In genomic region chr5:148834689-148835088, GRCh38 we compare ENCODE assay signal across 15 cellular contexts. TPM values are rescaled to one million over a fixed set of nuclear protein-coding genes. Genes with fewer than 3 reads are reported as not detected.
A peak's percentile ranks its signal among the peaks of the same experiment; 100 is the strongest.
DNase-seq lines count a peak whose midpoint lies in the region; ATAC-seq and TF ChIP-seq lines count a peak whose summit lies in the region.
"Had no signal": no experiment of that assay in that cellular context is flagged by ENCODE, and none has a peak within 500 bp of the region (broad histone marks: within the 10 kb centered on the region; RNA-seq: fewer than 3 reads in every experiment).

No MANE protein-coding gene starts in this region.

- H2AFZ ChIP-seq in mammary epithelial cell (ENCODE audit: low read depth, low read length) (no peak overlapping the region), OCI-LY7 (ENCODE audit: low read length) (peak overlapping the region; percentile 71)

- peak overlapping the region; percentile 43 for H3K27ac Mint-ChIP-seq in MCF 10A (ENCODE audit: low read depth, unreplicated experiment)
- H3K27ac Mint-ChIP-seq in stimulated activated naive B cell treated with anti-CD40 and anti-IgM and Interleukin-4, amounts not matched to agents 10 μg/mL and 1 μg/mL and 100 μg/mL, for 72 hours = peak overlapping the region; percentile 78
- H3K27ac Mint-ChIP-seq in Calu3 (ENCODE audit: unreplicated experiment) = no peak overlapping the region

- peaks cover 21% of the 10 kb centered on the region for H3K4me1 ChIP-seq in mammary epithelial cell (ENCODE audit: insufficient read depth, low read length)
- H3K4me1 ChIP-seq in OCI-LY7 (ENCODE audit: insufficient read depth, low read length, poor library complexity, severe bottlenecking) = peaks cover 76% of the 10 kb centered on the region
- H3K4me1 ChIP-seq in right lobe of liver = peaks cover 0 to 37% (median 7%) of the 10 kb centered on the region in 4 donors
- H3K4me1 ChIP-seq: SJCRH30 had no signal

- H3K4me3 ChIP-seq in mammary epithelial cell (replicated peaks in 1 of 3; ENCODE audit: insufficient read depth in 1 of 3, low read depth in 2 of 3, low read length in 3 of 3) = no peak overlapping the region
- peak overlapping the region; percentile 52 for H3K4me3 ChIP-seq in OCI-LY7 (ENCODE audit: low read depth, low read length, poor library complexity, severe bottlenecking)
- H3K4me3 ChIP-seq in right lobe of liver = no peak overlapping the region
- H3K4me3 ChIP-seq: SJCRH30, tibial nerve had no signal

- H3K79me2 ChIP-seq in mammary epithelial cell (ENCODE audit: insufficient read depth, low read length) (peaks cover 87% of the 10 kb centered on the region), OCI-LY7 (ENCODE audit: insufficient read depth, low read depth, low read length) (peaks cover 58% of the 10 kb centered on the region; the same call in 1 of the 2 replicates)

- ATAC-seq in HG02571 (IDR thresholded peaks at IDR 0.05; ENCODE audit: unreplicated experiment) (peak; percentile 38), right lobe of liver (no peak)
- ATAC-seq in stimulated activated naive B cell treated with anti-CD40 and anti-IgM and Interleukin-4, amounts not matched to agents 10 μg/mL and 1 μg/mL and 100 μg/mL, for 72 hours (replicated peaks) = peak; percentile 41 to 45

- H3K27me3 Mint-ChIP-seq in MCF 10A (ENCODE audit: insufficient read depth, unreplicated experiment) (no peaks in the 10 kb centered on the region), Calu3 (ENCODE audit: unreplicated experiment) (no peaks in the 10 kb centered on the region)
- no peaks in the 10 kb centered on the region for H3K27me3 Mint-ChIP-seq in stimulated activated naive B cell treated with anti-CD40 and anti-IgM and Interleukin-4, amounts not matched to agents 10 μg/mL and 1 μg/mL and 100 μg/mL, for 72 hours

- POLR2A ChIA-PET in MCF 10A (lab: Yijun Ruan, JAX) (interaction anchor here (0.9 to 1.0 kb wide), 2 partner anchors 12 to 46 kb away, joined by 3 read pairs; no protein-coding TSS in a partner anchor), OCI-LY7 (lab: Charles Lee) (interaction anchor here (0.5 to 5.7 kb wide), 9 partner anchors 8 to 128 kb away, joined by 3 to 34 read pairs (median 3); no protein-coding TSS in a partner anchor)

- no peaks in the 10 kb centered on the region for H3K9me3 ChIP-seq in mammary epithelial cell (replicated peaks; ENCODE audit: insufficient read depth, low read length)
- no peaks in the 10 kb centered on the region for H3K9me3 ChIP-seq in OCI-LY7 (ENCODE audit: low read length)
- no peaks in the 10 kb centered on the region for H3K9me3 ChIP-seq in right lobe of liver
- H3K9me3 ChIP-seq: tibial nerve had no signal

- WGBS in mammary epithelial cell (ENCODE audit: low coverage, missing lambda C conversion rate) = 97% methylated on average over 4 of the region's 4 CpGs
- WGBS in right lobe of liver (ENCODE audit: insufficient coverage, low coverage, low lambda C conversion rate, missing lambda C conversion rate) = 72% methylated on average over 3 of the region's 4 CpGs

- peaks cover 66% of the 10 kb centered on the region for H3K4me1 Mint-ChIP-seq in MCF 10A (ENCODE audit: insufficient read depth, unreplicated experiment)
- H3K4me1 Mint-ChIP-seq in stimulated activated naive B cell treated with anti-CD40 and anti-IgM and Interleukin-4, amounts not matched to agents 10 μg/mL and 1 μg/mL and 100 μg/mL, for 72 hours = peaks cover 54 to 76% of the 10 kb centered on the region in 2 donors
- H3K4me1 Mint-ChIP-seq in Calu3 (ENCODE audit: low read depth, unreplicated experiment) = peaks cover 64% of the 10 kb centered on the region

- TF ChIP-seq POLR2A in right lobe of liver (IDR thresholded peaks at IDR 0.05) = no peak

- no peaks in the 10 kb centered on the region for H3K9me2 ChIP-seq in OCI-LY7 (ENCODE audit: insufficient read depth, low read length)

- DNase-seq in MCF 10A (ENCODE audit: unreplicated experiment) (no peak), mammary epithelial cell (no peak), OCI-LY7 (ENCODE audit: low spot score) (peak; percentile 79), Calu3 (no peak), right lobe of liver (no peak), NOMO-1 treated with DMSO at 0.1 percent for 48 hours (lab: John Stamatoyannopoulos, UW; ENCODE audit: unreplicated experiment) (no peak)
- DNase-seq in stimulated activated naive B cell treated with anti-CD40 and anti-IgM and Interleukin-4, amounts not matched to agents 10 μg/mL and 1 μg/mL and 100 μg/mL, for 72 hours = no peak
- DNase-seq: ACHN; central memory CD4-positive, alpha-beta T cell; EL; NCI-H526 treated with DMSO at 0.1 percent for 48 hours; SJCRH30 had no signal

- no peaks in the 10 kb centered on the region for H3K9me3 Mint-ChIP-seq in MCF 10A (ENCODE audit: unreplicated experiment)
- H3K9me3 Mint-ChIP-seq in stimulated activated naive B cell treated with anti-CD40 and anti-IgM and Interleukin-4, amounts not matched to agents 10 μg/mL and 1 μg/mL and 100 μg/mL, for 72 hours = peaks cover 0 to 6% of the 10 kb centered on the region in 2 donors
- H3K9me3 Mint-ChIP-seq in Calu3 (ENCODE audit: low read depth, unreplicated experiment) = no peaks in the 10 kb centered on the region

- H3K4me3 Mint-ChIP-seq in MCF 10A (ENCODE audit: unreplicated experiment) = no peak overlapping the region
- H3K4me3 Mint-ChIP-seq in stimulated activated naive B cell treated with anti-CD40 and anti-IgM and Interleukin-4, amounts not matched to agents 10 μg/mL and 1 μg/mL and 100 μg/mL, for 72 hours = no peak overlapping the region
- no peak overlapping the region for H3K4me3 Mint-ChIP-seq in Calu3 (ENCODE audit: low read depth, unreplicated experiment)

- H3K36me3 ChIP-seq in mammary epithelial cell (ENCODE audit: insufficient read depth, low read length) (no peaks in the 10 kb centered on the region), OCI-LY7 (ENCODE audit: insufficient read depth, low read length) (no peaks in the 10 kb centered on the region), right lobe of liver (no peaks in the 10 kb centered on the region)
- H3K36me3 ChIP-seq: SJCRH30, tibial nerve had no signal

- H4K20me1 ChIP-seq in mammary epithelial cell (ENCODE audit: insufficient read depth, low read length) (no peaks in the 10 kb centered on the region), OCI-LY7 (ENCODE audit: insufficient read depth, low read length) (no peaks in the 10 kb centered on the region)

- no peak overlapping the region for H3K4me2 ChIP-seq in mammary epithelial cell (ENCODE audit: insufficient read depth, low read depth, low read length)
- peak overlapping the region; percentile 81 for H3K4me2 ChIP-seq in OCI-LY7 (ENCODE audit: low read length)

- no peak overlapping the region for H3K9ac ChIP-seq in mammary epithelial cell (ENCODE audit: insufficient read depth, low read length)

- dilution Hi-C loops in mammary epithelial cell (cut with HindIII; ENCODE audit: low sequenced_read_pairs) = loop anchor here (5.0 kb wide), 3 partner anchors 42 to 97 kb away; no protein-coding TSS in a partner anchor

- BruUV-seq in MCF 10A (replicated peaks; lab: Mats Ljungman, UMichigan) (no TSS peak), mammary epithelial cell (replicated peaks; lab: Mats Ljungman, UMichigan) (no TSS peak), OCI-LY7 (replicated peaks; lab: Mats Ljungman, UMichigan) (no TSS peak), Calu3 (replicated peaks; lab: Mats Ljungman, UMichigan) (no TSS peak)

- intact Hi-C loops in MCF 10A (cut with micrococcal nuclease) (no loop called here), mammary epithelial cell (cut with micrococcal nuclease) (no loop called here), OCI-LY7 (cut with micrococcal nuclease; ENCODE audit: unreplicated experiment) (loop anchor here (5.0 to 10.0 kb wide), 4 partner anchors 452 to 1720 kb away; partner anchors contain the start of genes CSNK1A1, FBXO38 and GRPEL2), Calu3 (cut with micrococcal nuclease; ENCODE audit: unreplicated experiment) (no loop called here), right lobe of liver (cut with DNase I) (no loop called here)

- TF ChIP-seq CTCF in MCF 10A (IDR thresholded peaks at IDR 0.05; ENCODE audit: unreplicated experiment) = no peak
- no peak for TF ChIP-seq CTCF in mammary epithelial cell (conservative IDR thresholded peaks at IDR 0.05 in 1 of 2, IDR thresholded peaks at IDR 0.05 in 1 of 2; ENCODE audit: extremely low read depth in 1 of 2, insufficient read depth in 1 of 2, low read depth in 1 of 2, low read length in 2 of 2)
- TF ChIP-seq CTCF in OCI-LY7 (conservative IDR thresholded peaks at IDR 0.05; ENCODE audit: low read length) = no peak
- TF ChIP-seq CTCF in Calu3 (IDR thresholded peaks at IDR 0.05; ENCODE audit: unreplicated experiment) = no peak
- no peak for TF ChIP-seq CTCF in right lobe of liver (IDR thresholded peaks at IDR 0.05)

- no peak overlapping the region for H3K27ac ChIP-seq in mammary epithelial cell (ENCODE audit: insufficient read depth, low read depth, low read length)
- H3K27ac ChIP-seq in OCI-LY7 (ENCODE audit: low read depth, low read length, poor library complexity, severe bottlenecking) = peak overlapping the region; percentile 95
- no peak overlapping the region for H3K27ac ChIP-seq in right lobe of liver
- H3K27ac ChIP-seq: SJCRH30, tibial nerve, VCaP had no signal

- in situ Hi-C loops in mammary epithelial cell (cut with MboI; ENCODE audit: low sequenced_read_pairs in 2 of 2) = loop anchor here in 1 of 2 donors (5.0 kb wide), 1 partner anchor 78 kb away; no protein-coding TSS in a partner anchor

- CTCF ChIA-PET in MCF 10A (lab: Yijun Ruan, JAX) = interaction anchor here (0.6 to 3.1 kb wide), 3 partner anchors 123 to 257 kb away, joined by 3 to 13 read pairs (median 4); no protein-coding TSS in a partner anchor
- CTCF ChIA-PET in mammary epithelial cell (lab: Charles Lee; ENCODE audit: low non-redundant PET) = no interaction called here
- CTCF ChIA-PET in OCI-LY7 (lab: Charles Lee; ENCODE audit: unreplicated experiment) = no interaction called here
- CTCF ChIA-PET in Calu3 (lab: Charles Lee) = no interaction called here

- H3K27me3 ChIP-seq in mammary epithelial cell (ENCODE audit: insufficient read depth, low read length) (no peaks in the 10 kb centered on the region), right lobe of liver (no peaks in the 10 kb centered on the region)
- H3K27me3 ChIP-seq: tibial nerve had no signal

- H3K36me3 Mint-ChIP-seq in MCF 10A (ENCODE audit: insufficient read depth, unreplicated experiment) = peaks cover 25% of the 10 kb centered on the region
- H3K36me3 Mint-ChIP-seq in stimulated activated naive B cell treated with anti-CD40 and anti-IgM and Interleukin-4, amounts not matched to agents 10 μg/mL and 1 μg/mL and 100 μg/mL, for 72 hours = peaks cover 0 to 5% of the 10 kb centered on the region in 2 donors
- H3K36me3 Mint-ChIP-seq in Calu3 (ENCODE audit: insufficient read depth, unreplicated experiment) = peaks cover 36% of the 10 kb centered on the region

RNA-seq across cellular contexts. Expression of gene ADRB2, which starts 8.3 kb away (rescaled TPM):
- total RNA-seq in MCF 10A (2022) (6.9 and 9.5 TPM in 2 replicates), mammary epithelial cell (10 to 100 TPM in 1 of 2 donors, 1 to 10 TPM in 1; 4.8 to 14.8 TPM), OCI-LY7 (2022) (4.4 and 4.6 TPM in 2 replicates), Calu3 (2022) (16.6 and 16.9 TPM in 2 replicates), right lobe of liver (1 to 10 TPM in 5 of 6 experiments, under 1 TPM in 1; 0.99 to 2.8 (median 1.8) TPM)
- polyA plus RNA-seq in mammary epithelial cell = 9.5 TPM
- 14.4 TPM for polyA minus RNA-seq in mammary epithelial cell
- 14.6 and 16.8 TPM in 2 replicates for total RNA-seq in OCI-LY7 (2014; rRNA removed; shearing (Covaris generic))

Comparison
In these comparisons a context has a peak if more than half of its experiments do, and no peak if none do; other contexts are left out.
1. ATAC-seq: peak in HG02571 (single experiment) and stimulated activated naive B cell treated with anti-CD40 and anti-IgM and Interleukin-4, amounts not matched to agents 10 μg/mL and 1 μg/mL and 100 μg/mL, for 72 hours (2 of 2); none in right lobe of liver (0 of 4).